In genomic region chr18:33578371-33579146, GRCh38 we compare ENCODE assay signal across 1 cellular context.
TF ChIP-seq lines count a peak whose summit lies in the region.

No MANE protein-coding gene starts in this region.

TF ChIP-seq in GM23338, 12 proteins besides CTCF, POLR2A, EP300 and RAD21 (continued from another document):
- TF ChIP-seq ZNF462 (CRISPR knock-in tag; IDR thresholded peaks at IDR 0.05): no peak
